26 cellular contexts compared by ENCODE assay signal in genomic region chr20:54499111-54499510, GRCh38. TPM values are rescaled to one million over a fixed set of nuclear protein-coding genes. Genes with fewer than 3 reads are reported as not detected.
"Had no signal": no experiment of that assay in that cellular context is flagged by ENCODE, and none has a peak within 500 bp of the region (broad histone marks: within the 10 kb centered on the region; RNA-seq: fewer than 3 reads in every experiment).

No MANE protein-coding gene starts in this region.

- H3K36me3 ChIP-seq: neutrophil, pancreas, prostate gland, right lobe of liver, sigmoid colon, stomach, thoracic aorta, thyroid gland, tibial nerve, upper lobe of left lung, vagina had no signal

- H3K9me3 ChIP-seq: neutrophil, pancreas, prostate gland, right lobe of liver, sigmoid colon, stomach, thoracic aorta, thyroid gland, tibial nerve, upper lobe of left lung, vagina had no signal

- ATAC-seq: natural killer cell; pancreas; right cardiac atrium; right lobe of liver; stimulated activated effector memory CD8-positive, alpha-beta T cell treated with anti-CD3 and anti-CD28 coated beads, Interleukin-12 subunit alpha, Interleukin-12 subunit beta, amount 100 ng/mL, for 72 hours; stimulated activated naive B cell treated with anti-CD40 and anti-IgM and Interleukin-4, amounts not matched to agents 10 μg/mL and 1 μg/mL and 100 μg/mL, for 72 hours had no signal

- H3K27ac Mint-ChIP-seq: natural killer cell; nephron; stimulated activated effector memory CD8-positive, alpha-beta T cell treated with anti-CD3 and anti-CD28 coated beads, Interleukin-12 subunit alpha, Interleukin-12 subunit beta, amount 100 ng/mL, for 72 hours; stimulated activated naive B cell treated with anti-CD40 and anti-IgM and Interleukin-4, amounts not matched to agents 10 μg/mL and 1 μg/mL and 100 μg/mL, for 72 hours; stimulated activated naive CD8-positive, alpha-beta T cell treated with anti-CD3 and anti-CD28 coated beads, Interleukin-15, Interleukin-2, amounts not matched to agents 100 ng/mL and 50 ng/mL, for 24 hours had no signal

- H3K4me1 Mint-ChIP-seq: natural killer cell; stimulated activated effector memory CD8-positive, alpha-beta T cell treated with anti-CD3 and anti-CD28 coated beads, Interleukin-12 subunit alpha, Interleukin-12 subunit beta, amount 100 ng/mL, for 72 hours; stimulated activated naive B cell treated with anti-CD40 and anti-IgM and Interleukin-4, amounts not matched to agents 10 μg/mL and 1 μg/mL and 100 μg/mL, for 72 hours had no signal

- H3K9me3 Mint-ChIP-seq: natural killer cell; nephron; stimulated activated effector memory CD8-positive, alpha-beta T cell treated with anti-CD3 and anti-CD28 coated beads, Interleukin-12 subunit alpha, Interleukin-12 subunit beta, amount 100 ng/mL, for 72 hours; stimulated activated naive CD8-positive, alpha-beta T cell treated with anti-CD3 and anti-CD28 coated beads, Interleukin-15, Interleukin-2, amounts not matched to agents 100 ng/mL and 50 ng/mL, for 24 hours had no signal

- H3K27me3 ChIP-seq: neutrophil, pancreas, right lobe of liver, sigmoid colon, stomach, thyroid gland, tibial nerve, upper lobe of left lung, vagina had no signal

- H3K36me3 Mint-ChIP-seq: natural killer cell; stimulated activated effector memory CD8-positive, alpha-beta T cell treated with anti-CD3 and anti-CD28 coated beads, Interleukin-12 subunit alpha, Interleukin-12 subunit beta, amount 100 ng/mL, for 72 hours; stimulated activated naive B cell treated with anti-CD40 and anti-IgM and Interleukin-4, amounts not matched to agents 10 μg/mL and 1 μg/mL and 100 μg/mL, for 72 hours had no signal

- H3K4me1 ChIP-seq: pancreas, prostate gland, right lobe of liver, sigmoid colon, stomach, thyroid gland, upper lobe of left lung, vagina had no signal

- H3K27me3 Mint-ChIP-seq: stimulated activated naive B cell treated with anti-CD40 and anti-IgM and Interleukin-4, amounts not matched to agents 10 μg/mL and 1 μg/mL and 100 μg/mL, for 72 hours had no signal

- H3K27ac ChIP-seq: neutrophil, pancreas, prostate gland, right lobe of liver, sigmoid colon, stomach, thoracic aorta, thyroid gland, tibial nerve, upper lobe of left lung, vagina had no signal

- H3K4me3 Mint-ChIP-seq: natural killer cell; nephron; stimulated activated effector memory CD8-positive, alpha-beta T cell treated with anti-CD3 and anti-CD28 coated beads, Interleukin-12 subunit alpha, Interleukin-12 subunit beta, amount 100 ng/mL, for 72 hours; stimulated activated naive B cell treated with anti-CD40 and anti-IgM and Interleukin-4, amounts not matched to agents 10 μg/mL and 1 μg/mL and 100 μg/mL, for 72 hours; stimulated activated naive CD8-positive, alpha-beta T cell treated with anti-CD3 and anti-CD28 coated beads, Interleukin-15, Interleukin-2, amounts not matched to agents 100 ng/mL and 50 ng/mL, for 24 hours had no signal

- DNase-seq: natural killer cell; nucleus accumbens; pancreas; retina; right cardiac atrium; right lobe of liver; sigmoid colon; small intestine; stimulated activated CD4-positive, alpha-beta T cell treated with anti-CD3 and anti-CD28 coated beads, Interleukin-15, amount 100 ng/mL, for 24 hours; stimulated activated CD4-positive, alpha-beta T cell treated with anti-CD3 and anti-CD28 coated beads, Interleukin-2, amount 100 ng/mL, for 24 hours; stimulated activated CD4-positive, alpha-beta T cell treated with anti-CD3 and anti-CD28 coated beads, Interleukin-2, amount 100 ng/mL, for 48 hours; stimulated activated CD4-positive, alpha-beta T cell treated with anti-CD3 and anti-CD28 coated beads, Interleukin-4, amount 100 ng/mL, for 24 hours; stimulated activated naive B cell treated with anti-CD40 and anti-IgM and Interleukin-4, amounts not matched to agents 10 μg/mL and 1 μg/mL and 100 μg/mL, for 72 hours; stimulated activated naive CD4-positive, alpha-beta T cell treated with Interleukin-2 at 50 U/mL for 16 hours; stomach; thyroid gland; trophoblast cell; upper lobe of left lung had no signal

- FAIRE-seq: pancreas, small intestine had no signal

- H3K4me3 ChIP-seq: pancreas, prostate gland, right lobe of liver, sigmoid colon, stomach, thoracic aorta, thyroid gland, tibial nerve, upper lobe of left lung, vagina had no signal

RNA-seq across cellular contexts. Expression of gene DOK5, which starts 23.7 kb away (rescaled TPM):
- total RNA-seq: natural killer cell had no signal
